4 cellular contexts compared by ENCODE assay signal in genomic region chr5:109893271-109893670, GRCh38.
DNase-seq lines count a peak whose midpoint lies in the region; ATAC-seq, FAIRE-seq and TF ChIP-seq lines count a peak whose summit lies in the region.
"Not testable (repeated sequence)": the region's sequence is repeated elsewhere in the genome, so short reads cannot be mapped to it uniquely, and the experiment has no call there.

No MANE protein-coding gene starts in this region.

- not testable (repeated sequence) for TF ChIP-seq EP300 in K562 (IDR thresholded peaks at IDR 0.05; ENCODE audit: low read length); HepG2 (IDR thresholded peaks at IDR 0.05; ENCODE audit: low read depth in 2 of 2, low read length in 2 of 2); HepG2 (CRISPR knock-in tag; IDR thresholded peaks at IDR 0.05; ENCODE audit: borderline replicate concordance)

- CTCF ChIA-PET in HEK293 (lab: Yijun Ruan, JAX); activated B cell treated with CpG ODN at 0.5 μM for 24 hours (lab: Charles Lee); K562 (lab: Yijun Ruan, JAX; ENCODE audit: low intra/inter-chr PET ratio); HepG2 (lab: Yijun Ruan, JAX; ENCODE audit: low intra/inter-chr PET ratio, low total read pairs): not testable (repeated sequence)

- POLR2A ChIA-PET in HEK293 (lab: Yijun Ruan, JAX); activated B cell treated with CpG ODN at 0.5 μM for 24 hours (lab: Charles Lee); K562 (lab: Yijun Ruan, JAX); HepG2 (lab: Yijun Ruan, JAX): not testable (repeated sequence)

- not testable (repeated sequence) for DNase-seq in activated B cell treated with CpG ODN at 0.5 μM for 24 hours; K562 (ENCODE audit: extremely low read depth in 1 of 4, low spot score in 3 of 4); HepG2 (ENCODE audit: low spot score)

- H3K36me3 Mint-ChIP-seq in activated B cell treated with CpG ODN at 0.5 μM for 24 hours (ENCODE audit: low read depth), result not testable (repeated sequence)

- H2AFZ ChIP-seq in K562 (ENCODE audit: low read depth, low read length); HepG2 (ENCODE audit: low read length): not testable (repeated sequence)

- not testable (repeated sequence) for H4K20me1 ChIP-seq in K562 (replicated peaks; ENCODE audit: control insufficient read depth, insufficient read depth, low read length); HepG2 (ENCODE audit: insufficient read depth, low read length)

- H3K79me2 ChIP-seq in K562 (ENCODE audit: control insufficient read depth, insufficient read depth, low read length); HepG2 (ENCODE audit: insufficient read depth, low read length): not testable (repeated sequence)

- not testable (repeated sequence) for H3K4me3 ChIP-seq in HEK293 (ENCODE audit: low read depth, low read length); K562; HepG2 (replicated peaks in 1 of 3; ENCODE audit: insufficient read depth in 1 of 3, low read depth in 2 of 3, low read length in 3 of 3)

- H3K27ac Mint-ChIP-seq in activated B cell treated with CpG ODN at 0.5 μM for 24 hours, result peak overlapping the region; percentile 43

- not testable (repeated sequence) for H3K4me3 Mint-ChIP-seq in activated B cell treated with CpG ODN at 0.5 μM for 24 hours

- TF ChIP-seq RAD21 in K562 (CRISPR knock-in tag; conservative IDR thresholded peaks at IDR 0.05 in 1 of 2, IDR thresholded peaks at IDR 0.05 in 1 of 2); HepG2 (CRISPR knock-in tag; IDR thresholded peaks at IDR 0.05): not testable (repeated sequence)

- intact Hi-C loops in activated B cell treated with CpG ODN at 0.5 μM for 24 hours (cut with micrococcal nuclease); K562 (cut with micrococcal nuclease); HepG2 (cut with micrococcal nuclease; ENCODE audit: unreplicated experiment): not testable (repeated sequence)

- in situ Hi-C loops in K562 (cut with MboI); HepG2 (cut with HindIII; ENCODE audit: extremely low pct_ligation_motif_present, low pct_unique_long_range_greater_than_20kb): not testable (repeated sequence)

- not testable (repeated sequence) for H3K9me3 ChIP-seq in HEK293 (ENCODE audit: control insufficient read depth, insufficient read depth, low read depth, low read length); K562 (replicated peaks; ENCODE audit: control insufficient read depth, insufficient read depth, low read depth, low read length); HepG2 (ENCODE audit: low read length)

- not testable (repeated sequence) for H3K27me3 Mint-ChIP-seq in activated B cell treated with CpG ODN at 0.5 μM for 24 hours

- not testable (repeated sequence) for H3K9me1 ChIP-seq in K562 (ENCODE audit: control insufficient read depth, insufficient read depth, low read length)

- H3K4me2 ChIP-seq in K562 (ENCODE audit: insufficient read depth, low read length); HepG2 (ENCODE audit: low read depth, low read length): not testable (repeated sequence)

- H3K27ac ChIP-seq in HEK293 (ENCODE audit: extremely low read depth, low read depth, low read length); K562 (ENCODE audit: extremely low read depth, low read depth, low read length); HepG2 (ENCODE audit: extremely low read length, insufficient read depth, low read length): not testable (repeated sequence)

- not testable (repeated sequence) for H3K36me3 ChIP-seq in HEK293 (ENCODE audit: control insufficient read depth in 2 of 2, insufficient read depth in 1 of 2, low read length in 2 of 2); K562 (ENCODE audit: control insufficient read depth, insufficient read depth, low read length); HepG2 (replicated peaks in 1 of 2; ENCODE audit: control insufficient read depth in 1 of 2, insufficient read depth in 2 of 2, low read length in 2 of 2)

- not testable (repeated sequence) for H3K9me3 Mint-ChIP-seq in activated B cell treated with CpG ODN at 0.5 μM for 24 hours

- H3K9ac ChIP-seq in K562 (ENCODE audit: insufficient read depth in 1 of 2, low read depth in 2 of 2, low read length in 2 of 2); HepG2 (ENCODE audit: insufficient read depth, low read depth, low read length): not testable (repeated sequence)

- not testable (repeated sequence) for TF ChIP-seq CTCF in HEK293 (tag by site-specific recombination; IDR thresholded peaks at IDR 0.05); activated B cell treated with CpG ODN at 0.5 μM for 24 hours (IDR thresholded peaks at IDR 0.05); K562 (IDR thresholded peaks at IDR 0.05 in 2 of 3, conservative IDR thresholded peaks at IDR 0.05 in 1 of 3; ENCODE audit: insufficient read depth in 2 of 3, low read depth in 1 of 3, low read length in 3 of 3); HepG2 (CRISPR knock-in tag; IDR thresholded peaks at IDR 0.05)

- H3K4me1 Mint-ChIP-seq in activated B cell treated with CpG ODN at 0.5 μM for 24 hours, result not testable (repeated sequence)

- H3K27me3 ChIP-seq in K562 (ENCODE audit: control insufficient read depth in 2 of 2, insufficient read depth in 2 of 2, low read length in 2 of 2); HepG2 (ENCODE audit: control insufficient read depth in 1 of 2, insufficient read depth in 2 of 2, low read length in 2 of 2): not testable (repeated sequence)

- WGBS in K562 (ENCODE audit: insufficient coverage, low coverage, missing lambda C conversion rate), result 13% methylated on average over 2 of the region's 2 CpGs
- 100% methylated on average over 2 of the region's 2 CpGs for WGBS in HepG2 (ENCODE audit: low lambda C conversion rate)

- not testable (repeated sequence) for TF ChIP-seq POLR2A in K562 (conservative IDR thresholded peaks at IDR 0.05); HepG2 (IDR thresholded peaks at IDR 0.05; ENCODE audit: insufficient read depth in 1 of 2, low read depth in 2 of 2, low read length in 2 of 2)

- ATAC-seq in activated B cell treated with CpG ODN at 0.5 μM for 24 hours (ENCODE audit: low read depth); K562; HepG2: not testable (repeated sequence)

- not testable (repeated sequence) for BruUV-seq in K562 (replicated peaks; lab: Mats Ljungman, UMichigan); HepG2 (replicated peaks; lab: Mats Ljungman, UMichigan)

- FAIRE-seq in K562 (lab: Jason Lieb, UNC); HepG2 (lab: Jason Lieb, UNC): not testable (repeated sequence)

- H3K4me1 ChIP-seq in HEK293 (ENCODE audit: control insufficient read depth, insufficient read depth, low read length); K562 (replicated peaks in 1 of 2; ENCODE audit: control insufficient read depth in 2 of 2, insufficient read depth in 2 of 2, low read length in 2 of 2): not testable (repeated sequence)
- peaks cover 19% of the 10 kb centered on the region for H3K4me1 ChIP-seq in HepG2 (ENCODE audit: insufficient read depth, low read length)

TF ChIP-seq in HEK293, 187 proteins besides CTCF, POLR2A, EP300 and RAD21:
- peak; percentile 56 for TF ChIP-seq SETDB1 (IDR thresholded peaks at IDR 0.05; ENCODE audit: insufficient read length, low read length)

TF ChIP-seq in K562, 482 proteins besides CTCF, POLR2A, EP300 and RAD21:
- peak; percentile 93 for TF ChIP-seq ZNF431 (CRISPR knock-in tag; IDR thresholded peaks at IDR 0.05)
TF ChIP-seq in K562: peak in this region for 1; not testable (repeated sequence) for 481.

TF ChIP-seq in HepG2, 621 proteins besides CTCF, POLR2A, EP300 and RAD21:
- peak; percentile 94 for TF ChIP-seq ZNF431 (CRISPR knock-in tag; IDR thresholded peaks at IDR 0.05; ENCODE audit: borderline replicate concordance, low read depth)
